ENCODE assay signal across 8 cellular contexts in the genomic region with DNA sequence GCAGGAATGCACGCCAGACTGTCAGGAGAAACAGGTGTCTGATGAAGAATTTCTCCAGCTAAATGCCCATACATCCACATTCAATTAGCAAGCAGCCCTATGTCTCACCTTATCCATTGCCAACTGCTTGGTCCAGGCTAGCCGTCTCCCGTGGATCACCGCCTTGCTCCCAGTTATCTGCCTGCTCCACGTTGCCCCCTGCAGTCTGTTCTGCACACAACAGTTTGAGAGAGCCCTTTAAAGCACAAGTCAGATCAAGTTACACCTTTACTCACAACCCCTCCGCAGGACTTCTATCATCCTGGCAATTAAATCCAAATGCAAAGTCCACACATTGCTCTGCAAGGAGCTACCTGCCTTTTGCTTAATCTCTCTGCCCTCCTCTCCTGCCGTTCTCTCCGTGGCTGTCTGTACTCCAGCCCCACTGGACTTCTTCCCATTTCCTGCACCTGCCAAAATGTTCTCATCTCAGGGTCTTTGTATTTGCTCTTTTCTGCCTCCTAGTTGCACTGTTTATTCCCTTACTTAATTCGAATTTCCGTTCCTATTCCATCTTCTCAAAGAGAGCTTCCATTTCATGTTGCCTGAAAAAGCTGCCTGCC.
DNase-seq lines count a peak whose midpoint lies in the region; ATAC-seq, FAIRE-seq and TF ChIP-seq lines count a peak whose summit lies in the region.

No MANE protein-coding gene starts in this region.

- H3K27ac ChIP-seq in heart right ventricle (no peak overlapping the region), gastrocnemius medialis (no peak overlapping the region)

- H3K9me3 Mint-ChIP-seq in HFFc6: peaks cover 62% of the 10 kb centered on the region

- H3K36me3 ChIP-seq in heart right ventricle: no peaks in the 10 kb centered on the region
- no peaks in the 10 kb centered on the region for H3K36me3 ChIP-seq in gastrocnemius medialis

- WGBS in heart right ventricle, 2 donors: 8 to 15% methylated on average over 10 of the region's 10 CpGs

- DNase-seq in COLO829 (ENCODE audit: low spot score): peak; percentile 45
- no peak for DNase-seq in HFFc6
- peak; percentile 29 to 43 for DNase-seq in SHP77 (lab: John Stamatoyannopoulos, UW)
- DNase-seq in heart right ventricle: peak; percentile 43 to 54
- DNase-seq in gastrocnemius medialis: peak in 1 of 2 donors; percentile 28
- no peak for DNase-seq in GM12892 (ENCODE audit: insufficient read length)
- DNase-seq in stimulated activated naive CD4-positive, alpha-beta T cell treated with Interleukin-2 at 50 U/mL for 16 hours (lab: John Stamatoyannopoulos, UW): no peak
- DNase-seq in NOMO-1 treated with dmso at 0.1 percent for 144 hours (lab: John Stamatoyannopoulos, UW; ENCODE audit: unreplicated experiment): no peak

- intact Hi-C loops in heart right ventricle (cut with DNase I): loop anchor here in 8 of 10 donors (1.0 to 10.0 kb wide), 10 partner anchors 178 to 811 kb away; a partner anchor contains a TSS
- intact Hi-C loops in gastrocnemius medialis (cut with DNase I; ENCODE audit: low total_unique reads): loop anchor here (2.0 to 5.0 kb wide), 2 partner anchors 588 to 803 kb away; no protein-coding TSS in a partner anchor

- H3K9me3 ChIP-seq in heart right ventricle (no peaks in the 10 kb centered on the region), gastrocnemius medialis (no peaks in the 10 kb centered on the region)

- H3K27me3 ChIP-seq in heart right ventricle (peaks cover 0 to 26% (median 8%) of the 10 kb centered on the region in 7 donors), gastrocnemius medialis (peaks cover 0 to 10% (median 0%) of the 10 kb centered on the region in 3 donors)

- TF ChIP-seq POLR2A in gastrocnemius medialis (IDR thresholded peaks at IDR 0.05): no peak
- TF ChIP-seq POLR2A in GM12892 (IDR thresholded peaks at IDR 0.05; ENCODE audit: low read depth, low read length): no peak

- no peak overlapping the region for H3K27ac Mint-ChIP-seq in HFFc6

- H3K27me3 Mint-ChIP-seq in HFFc6 (ENCODE audit: insufficient read depth): peaks cover 1% of the 10 kb centered on the region; the same call in 1 of the 2 replicates

- TF ChIP-seq CTCF in HFFc6 (IDR thresholded peaks at IDR 0.05) (peak; percentile 27; the same call in 1 of the 2 replicates), heart right ventricle (IDR thresholded peaks at IDR 0.05) (peak; percentile 35 to 75 (median 69)), gastrocnemius medialis (IDR thresholded peaks at IDR 0.05 in 4 of 5, conservative IDR thresholded peaks at IDR 0.05 in 1 of 5) (peak in 4 of 5 experiments; percentile 36 to 61 (median 52))

- no peak for FAIRE-seq in GM12892 (lab: Jason Lieb, UNC)

- ATAC-seq in heart right ventricle: peak in 5 of 8 donors; percentile 62 to 83 (median 70)
- peak; percentile 45 to 66 for ATAC-seq in gastrocnemius medialis

- H3K4me1 ChIP-seq in heart right ventricle (no peaks in the 10 kb centered on the region), gastrocnemius medialis (no peaks in the 10 kb centered on the region)

- no peaks in the 10 kb centered on the region for H3K4me1 Mint-ChIP-seq in HFFc6 (ENCODE audit: low read depth)

- in situ Hi-C loops in gastrocnemius medialis (cut with MboI; ENCODE audit: low sequenced_read_pairs in 4 of 4): loop anchor here in 3 of 4 donors (5.0 to 25.0 kb wide), 5 partner anchors 178 to 801 kb away; a partner anchor contains a TSS

- peaks cover 23% of the 10 kb centered on the region for H3K36me3 Mint-ChIP-seq in HFFc6 (ENCODE audit: low read depth)

- H3K4me3 ChIP-seq in heart right ventricle: no peak overlapping the region
- no peak overlapping the region for H3K4me3 ChIP-seq in gastrocnemius medialis

- no peak overlapping the region for H3K4me3 Mint-ChIP-seq in HFFc6

Comparison
In these comparisons a context has a peak if more than half of its experiments do, and no peak if none do; other contexts are left out.
1. DNase-seq: peak in COLO829 (single experiment), SHP77 (2 of 2) and heart right ventricle (2 of 2); none in HFFc6 (single experiment), GM12892 (single experiment), stimulated activated naive CD4-positive, alpha-beta T cell treated with Interleukin-2 at 50 U/mL for 16 hours (single experiment) and NOMO-1 treated with dmso at 0.1 percent for 144 hours (single experiment).
2. Peak in every context shown above with its lines, with median percentiles within 50 percentile points of each other: CTCF ChIP-seq.